Comparison of ENCODE assay signal across 16 cellular contexts in genomic region chr7:106871793-106872571, GRCh38. TPM values are rescaled to one million over a fixed set of nuclear protein-coding genes. Genes with fewer than 3 reads are reported as not detected.
DNase-seq lines count a peak whose midpoint lies in the region; ATAC-seq, FAIRE-seq and TF ChIP-seq lines count a peak whose summit lies in the region.
"Had no signal": no experiment of that assay in that cellular context is flagged by ENCODE, and none has a peak within 500 bp of the region (broad histone marks: within the 10 kb centered on the region; RNA-seq: fewer than 3 reads in every experiment).

No MANE protein-coding gene starts in this region.

- no peaks in the 10 kb centered on the region for H3K9me2 ChIP-seq in OCI-LY7 (ENCODE audit: insufficient read depth, low read length)

- H3K79me2 ChIP-seq in DND-41 (ENCODE audit: insufficient read depth, low read length) = peaks cover 47% of the 10 kb centered on the region
- H3K79me2 ChIP-seq in OCI-LY7 (ENCODE audit: insufficient read depth, low read depth, low read length) = peaks cover 65% of the 10 kb centered on the region
- peaks cover 6% of the 10 kb centered on the region for H3K79me2 ChIP-seq in endothelial cell of umbilical vein (ENCODE audit: control insufficient read depth, insufficient read depth, low read length)

- BruUV-seq in OCI-LY7 (replicated peaks; lab: Mats Ljungman, UMichigan) (no TSS peak), endothelial cell of umbilical vein (replicated peaks; lab: Mats Ljungman, UMichigan) (no TSS peak)

- 49% methylated on average over 6 of the region's 6 CpGs for WGBS in A549 (ENCODE audit: missing lambda C conversion rate)

- H3K4me2 ChIP-seq in A549 (no peak overlapping the region), DND-41 (ENCODE audit: insufficient read depth, low read length) (peak overlapping the region; percentile 18; the same call in 1 of the 2 replicates), OCI-LY7 (ENCODE audit: low read length) (peak overlapping the region; percentile 85), endothelial cell of umbilical vein (ENCODE audit: insufficient read depth, low read length) (no peak overlapping the region)

- dilution Hi-C loops in endothelial cell of umbilical vein (cut with MboI; ENCODE audit: extremely low pct_ligation_motif_present, low sequenced_read_pairs) = no loop called here

- ATAC-seq in A549 (peak; percentile 28 to 50; a peak in 2 of 6 replicates), DND-41 (ENCODE audit: insufficient read depth, low read depth) (no peak)
- ATAC-seq: psoas muscle had no signal

- H3K4me3 ChIP-seq in A549 (no peak overlapping the region), DND-41 (ENCODE audit: low read depth in 1 of 2, low read length in 2 of 2) (no peak overlapping the region), OCI-LY7 (ENCODE audit: low read depth, low read length, poor library complexity, severe bottlenecking) (peak overlapping the region; percentile 65), endothelial cell of umbilical vein (replicated peaks in 1 of 3; ENCODE audit: insufficient read depth in 1 of 3, low read depth in 1 of 3, low read length in 3 of 3) (no peak overlapping the region)
- H3K4me3 ChIP-seq: coronary artery, left ventricle myocardium inferior, psoas muscle, testis had no signal

- no peak for TF ChIP-seq EP300 in A549 (IDR thresholded peaks at IDR 0.05)

- FAIRE-seq in A549 (lab: Jason Lieb, UNC) (no peak), endothelial cell of umbilical vein (lab: Jason Lieb, UNC) (no peak)
- FAIRE-seq: frontal cortex had no signal

- no peaks in the 10 kb centered on the region for H4K20me1 ChIP-seq in DND-41 (ENCODE audit: insufficient read depth, low read length)
- H4K20me1 ChIP-seq in OCI-LY7 (ENCODE audit: insufficient read depth, low read length) = no peaks in the 10 kb centered on the region
- H4K20me1 ChIP-seq in endothelial cell of umbilical vein (replicated peaks; ENCODE audit: control insufficient read depth, extremely low read depth, insufficient read depth, low read length) = no peaks in the 10 kb centered on the region

- no peaks in the 10 kb centered on the region for H3K9me1 ChIP-seq in endothelial cell of umbilical vein (replicated peaks; ENCODE audit: control insufficient read depth, extremely low read depth, insufficient read depth, low read length)

- H3K9ac ChIP-seq in DND-41 (ENCODE audit: low read depth, low read length) (no peak overlapping the region), endothelial cell of umbilical vein (replicated peaks; ENCODE audit: extremely low read depth, insufficient read depth, low read length) (no peak overlapping the region)

- TF ChIP-seq POLR2A in A549 (IDR thresholded peaks at IDR 0.05; ENCODE audit: low read length) = no peak
- TF ChIP-seq POLR2A in endothelial cell of umbilical vein (IDR thresholded peaks at IDR 0.05; ENCODE audit: low read depth, low read length) = no peak

- CTCF ChIA-PET in A549 (lab: Yijun Ruan, JAX) (interaction anchor here (1.0 kb wide), 1 partner anchor 10 kb away, joined by 3 read pairs; no protein-coding TSS in a partner anchor), OCI-LY7 (lab: Charles Lee; ENCODE audit: unreplicated experiment) (interaction anchor here (0.6 kb wide), 1 partner anchor 207 kb away, joined by 3 read pairs; no protein-coding TSS in a partner anchor), endothelial cell of umbilical vein (lab: Charles Lee) (no interaction called here)

- TF ChIP-seq RAD21 in A549 (conservative IDR thresholded peaks at IDR 0.05 in 1 of 2, IDR thresholded peaks at IDR 0.05 in 1 of 2) = no peak

- H3K36me3 ChIP-seq in DND-41 (ENCODE audit: insufficient read depth, low read length) = peaks cover 78% of the 10 kb centered on the region
- H3K36me3 ChIP-seq in OCI-LY7 (ENCODE audit: insufficient read depth, low read length) = peaks cover 84% of the 10 kb centered on the region
- no peaks in the 10 kb centered on the region for H3K36me3 ChIP-seq in endothelial cell of umbilical vein (ENCODE audit: control insufficient read depth in 2 of 2, extremely low read depth in 1 of 2, insufficient read depth in 2 of 2, low read length in 2 of 2)
- H3K36me3 ChIP-seq: left ventricle myocardium inferior had no signal

- POLR2A ChIA-PET in A549 (lab: Yijun Ruan, JAX) = no interaction called here
- POLR2A ChIA-PET in OCI-LY7 (lab: Charles Lee) = interaction anchor here (0.5 to 2.0 kb wide), 3 partner anchors 10 to 1640 kb away, joined by 3 to 12 read pairs (median 8); no protein-coding TSS in a partner anchor
- POLR2A ChIA-PET in endothelial cell of umbilical vein (lab: Charles Lee) = no interaction called here

- intact Hi-C loops in OCI-LY7 (cut with micrococcal nuclease; ENCODE audit: unreplicated experiment) = loop anchor here (2.0 to 5.0 kb wide), 2 partner anchors 175 to 297 kb away; partner anchors contain the start of gene HBP1
- intact Hi-C loops in endothelial cell of umbilical vein (cut with micrococcal nuclease) = no loop called here

- TF ChIP-seq CTCF in A549 (IDR thresholded peaks at IDR 0.05) (no peak), DND-41 (IDR thresholded peaks at IDR 0.05; ENCODE audit: borderline replicate concordance, extremely low read depth, low read length, poor library complexity, severe bottlenecking) (no peak), OCI-LY7 (conservative IDR thresholded peaks at IDR 0.05; ENCODE audit: low read length) (no peak), endothelial cell of umbilical vein (IDR thresholded peaks at IDR 0.05; ENCODE audit: extremely low read depth in 1 of 2, insufficient read depth in 1 of 2, low read depth in 1 of 2, low read length in 2 of 2) (no peak)

- no peaks in the 10 kb centered on the region for H3K4me1 ChIP-seq in A549
- H3K4me1 ChIP-seq in DND-41 (ENCODE audit: insufficient read depth, low read length) = peaks cover 51% of the 10 kb centered on the region
- peaks cover 61% of the 10 kb centered on the region for H3K4me1 ChIP-seq in OCI-LY7 (ENCODE audit: insufficient read depth, low read length, poor library complexity, severe bottlenecking)
- peaks cover 9% of the 10 kb centered on the region for H3K4me1 ChIP-seq in endothelial cell of umbilical vein (ENCODE audit: control insufficient read depth, extremely low read depth, insufficient read depth, low read length)
- H3K4me1 ChIP-seq: left ventricle myocardium inferior, psoas muscle, testis had no signal

- H3K27ac ChIP-seq in A549 (no peak overlapping the region), DND-41 (ENCODE audit: low read length) (no peak overlapping the region), OCI-LY7 (ENCODE audit: low read depth, low read length, poor library complexity, severe bottlenecking) (peak overlapping the region; percentile 79), endothelial cell of umbilical vein (ENCODE audit: insufficient read depth, low read depth, low read length) (no peak overlapping the region)
- H3K27ac ChIP-seq: coronary artery, left ventricle myocardium inferior, psoas muscle, testis had no signal

- H2AFZ ChIP-seq in DND-41 (ENCODE audit: low read depth, low read length) = no peak overlapping the region
- peak overlapping the region; percentile 59; the same call in 1 of the 2 replicates for H2AFZ ChIP-seq in OCI-LY7 (ENCODE audit: low read length)
- H2AFZ ChIP-seq in endothelial cell of umbilical vein (ENCODE audit: low read depth, low read length) = no peak overlapping the region

- H3K27me3 ChIP-seq in DND-41 (ENCODE audit: insufficient read depth, low read length, poor library complexity) = no peaks in the 10 kb centered on the region
- no peaks in the 10 kb centered on the region for H3K27me3 ChIP-seq in endothelial cell of umbilical vein (ENCODE audit: control insufficient read depth in 2 of 2, insufficient read depth in 2 of 2, low read length in 2 of 2)
- H3K27me3 ChIP-seq: testis had no signal

- H3K9me3 ChIP-seq in A549 = no peaks in the 10 kb centered on the region
- no peaks in the 10 kb centered on the region for H3K9me3 ChIP-seq in DND-41 (ENCODE audit: insufficient read depth, low read length, severe bottlenecking)
- H3K9me3 ChIP-seq in OCI-LY7 (ENCODE audit: low read length) = no peaks in the 10 kb centered on the region
- H3K9me3 ChIP-seq in endothelial cell of umbilical vein (replicated peaks; ENCODE audit: control insufficient read depth, insufficient read depth, low read length) = no peaks in the 10 kb centered on the region
- H3K9me3 ChIP-seq: left ventricle myocardium inferior, psoas muscle, testis had no signal

- no peak for DNase-seq in A549 (ENCODE audit: low read depth in 1 of 2, low spot score in 1 of 2)
- DNase-seq in DND-41 = no peak
- peak; percentile 33 for DNase-seq in OCI-LY7 (ENCODE audit: low spot score)
- DNase-seq in endothelial cell of umbilical vein (ENCODE audit: low read depth, low spot score) = peak; percentile 7
- DNase-seq in AG20443 (ENCODE audit: low spot score) = no peak
- DNase-seq in Kasumi-1 (lab: John Stamatoyannopoulos, UW) = no peak
- DNase-seq in activated CD4-positive, alpha-beta T cell treated with anti-CD3 and anti-CD28 coated beads, Interleukin-2, amount 50 U/mL, for 48 hours = no peak
- DNase-seq in NCI-H2107 (lab: John Stamatoyannopoulos, UW) = no peak
- DNase-seq: activated effector memory CD4-positive, alpha-beta T cell treated with Interleukin-2 at 50 U/mL for 16 hours; left ventricle myocardium inferior; NCI-H1436 treated with DMSO at 0.1 percent for 48 hours; psoas muscle; stimulated activated CD4-positive, alpha-beta T cell treated with anti-CD3 and anti-CD28 coated beads, Interleukin-2, amount 100 ng/mL, for 48 hours; testis had no signal

TF ChIP-seq in A549, 52 proteins besides CTCF, POLR2A, EP300 and RAD21 (continues in another document):
- TF ChIP-seq JUNB (IDR thresholded peaks at IDR 0.05) (no peak), BHLHE40 (IDR thresholded peaks at IDR 0.05; ENCODE audit: low read depth, low read length) (no peak)

TF ChIP-seq in endothelial cell of umbilical vein, 7 proteins besides CTCF, POLR2A, EP300 and RAD21 (continues in another document):
- TF ChIP-seq POLR2AphosphoS5 (IDR thresholded peaks at IDR 0.05; ENCODE audit: insufficient read depth, low read depth, low read length) = no peak

RNA-seq across cellular contexts. Expression of gene PIK3CG, which starts 6.9 kb away (rescaled TPM):
- polyA plus RNA-seq in A549 (2011; rRNA removed) (not detected in 2 replicates), A549 (2017; fragmentation: RNase III; extraction: RNeasy Plus Mini Kit Qiagen cat#74134 plus additional on column Dnase treatment) (not detected in 3 replicates), endothelial cell of umbilical vein (0.81 and 1.2 TPM in 2 replicates)
- not detected in 2 replicates for polyA plus RNA-seq in A549 (2012; cell fraction: cytosol; rRNA removed)
- polyA plus RNA-seq in A549 (2012; cell fraction: nucleus; rRNA removed) = not detected in 2 replicates
- 0.37 TPM in 1 of 2 replicates, not detected in the other for polyA minus RNA-seq in A549 (2011; rRNA and poly(A)+ RNA removed)
- total RNA-seq in OCI-LY7 (2014; rRNA removed; shearing (Covaris generic)) = 21.1 and 22.8 TPM in 2 replicates
- total RNA-seq in OCI-LY7 (2022) (47.2 and 53.1 TPM in 2 replicates), endothelial cell of umbilical vein (4.9 and 6.2 TPM in 2 replicates)
- 1.3 TPM in 2 replicates for polyA plus RNA-seq in endothelial cell of umbilical vein (2011; cell fraction: cytosol; rRNA removed)
- polyA plus RNA-seq in endothelial cell of umbilical vein (2011; cell fraction: nucleus; rRNA removed) = 1.5 and 2.4 TPM in 2 replicates
- polyA plus RNA-seq in endothelial cell of umbilical vein (2012) = 1.0 and 4.4 TPM in 2 replicates
- 4.4 and 6.9 TPM in 2 replicates for polyA minus RNA-seq in endothelial cell of umbilical vein
- polyA minus RNA-seq in endothelial cell of umbilical vein (2011; cell fraction: cytosol; rRNA and poly(A)+ RNA removed) = not detected
- 4.6 and 5.3 TPM in 2 replicates for polyA minus RNA-seq in endothelial cell of umbilical vein (2011; cell fraction: nucleus; rRNA and poly(A)+ RNA removed)

Comparison
In these comparisons a context has a peak if more than half of its experiments do, and no peak if none do; other contexts are left out.
1. DNase-seq: peak in OCI-LY7 (single experiment) and endothelial cell of umbilical vein (single experiment); none in A549 (0 of 2), DND-41 (single experiment), AG20443 (single experiment), Kasumi-1 (0 of 2), activated CD4-positive, alpha-beta T cell treated with anti-CD3 and anti-CD28 coated beads, Interleukin-2, amount 50 U/mL, for 48 hours (0 of 2) and NCI-H2107 (single experiment).
2. H3K4me2 ChIP-seq: peak in DND-41 (single experiment) and OCI-LY7 (single experiment); none in A549 (single experiment) and endothelial cell of umbilical vein (single experiment).